Comparison of ENCODE assay signal across 7 cellular contexts in the genomic region with DNA sequence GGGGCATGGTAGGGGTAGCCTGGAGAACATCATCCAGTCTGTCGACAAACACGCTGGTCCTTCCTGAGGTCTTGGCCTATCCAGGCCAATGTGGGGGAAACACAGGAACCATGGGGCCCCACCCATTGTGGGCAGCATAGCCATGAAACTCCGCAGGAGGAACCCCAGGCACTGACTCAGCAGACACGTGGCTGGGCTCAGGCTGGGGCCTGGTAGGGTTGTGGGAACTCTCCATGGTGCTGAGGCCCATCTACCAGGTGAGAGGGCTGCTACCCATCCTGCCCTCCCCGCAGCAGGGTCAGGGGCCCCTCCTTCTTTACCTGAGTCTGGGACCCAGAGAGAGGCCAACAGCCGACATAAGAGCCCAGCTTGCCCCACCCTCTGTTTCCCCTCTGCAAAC. TPM values are rescaled to one million over a fixed set of nuclear protein-coding genes. Genes with fewer than 3 reads are reported as not detected.
DNase-seq lines count a peak whose midpoint lies in the region; ATAC-seq, FAIRE-seq and TF ChIP-seq lines count a peak whose summit lies in the region.

No MANE protein-coding gene starts in this region.

- H3K27me3 Mint-ChIP-seq in astrocyte (ENCODE audit: low read depth, unreplicated experiment) = peaks cover 48% of the 10 kb centered on the region

- TF ChIP-seq EP300 in SK-N-SH (IDR thresholded peaks at IDR 0.05; ENCODE audit: borderline replicate concordance in 1 of 2, low read depth in 1 of 2, low read length in 1 of 2) = no peak

- intact Hi-C loops in thyroid gland (cut with DNase I) (no loop called here), ascending aorta (cut with DNase I) (no loop called here)

- H2AFZ ChIP-seq in SK-N-SH (ENCODE audit: low read depth) (no peak overlapping the region), astrocyte (ENCODE audit: low read depth, low read length) (no peak overlapping the region)

- H3K4me1 ChIP-seq in HEK293 (ENCODE audit: control insufficient read depth, insufficient read depth, low read length) = no peaks in the 10 kb centered on the region
- H3K4me1 ChIP-seq in SK-N-SH (ENCODE audit: control insufficient read depth in 1 of 2, insufficient read depth in 2 of 2, low read depth in 1 of 2, low read length in 1 of 2) = peaks cover 0 to 28% of the 10 kb centered on the region in 2 experiments; a peak in 1 of 4 replicates
- no peaks in the 10 kb centered on the region for H3K4me1 ChIP-seq in astrocyte (ENCODE audit: insufficient read depth, low read length)
- H3K4me1 ChIP-seq in thyroid gland = peaks cover 5 to 13% of the 10 kb centered on the region in 2 donors
- H3K4me1 ChIP-seq in ascending aorta = no peaks in the 10 kb centered on the region

- H3K27ac ChIP-seq in HEK293 (ENCODE audit: extremely low read depth, low read depth, low read length) (no peak overlapping the region), SK-N-SH (ENCODE audit: low read depth in 2 of 2, low read length in 1 of 2) (no peak overlapping the region; a peak in 1 of 4 replicates), astrocyte (ENCODE audit: low read depth, low read length) (no peak overlapping the region), thyroid gland (no peak overlapping the region), ascending aorta (no peak overlapping the region)

- H3K9ac ChIP-seq in SK-N-SH (no peak overlapping the region), astrocyte (ENCODE audit: low read length) (no peak overlapping the region)

- no peak for DNase-seq in SK-N-SH
- DNase-seq in astrocyte (ENCODE audit: low read depth) = peak; percentile 20
- peak; percentile 13 for DNase-seq in medulla oblongata (ENCODE audit: extremely low spot score)
- peak; percentile 39 to 55 for DNase-seq in thyroid gland
- no peak for DNase-seq in ascending aorta (ENCODE audit: low spot score in 2 of 2)

- TF ChIP-seq CTCF in HEK293 (tag by site-specific recombination; IDR thresholded peaks at IDR 0.05) (no peak), SK-N-SH (IDR thresholded peaks at IDR 0.05) (no peak), astrocyte (IDR thresholded peaks at IDR 0.05; ENCODE audit: insufficient read depth, low read depth, low read length) (no peak), thyroid gland (IDR thresholded peaks at IDR 0.05) (no peak), ascending aorta (IDR thresholded peaks at IDR 0.05) (no peak)

- H3K27me3 ChIP-seq in SK-N-SH (ENCODE audit: insufficient read depth) (peaks cover 26% of the 10 kb centered on the region), astrocyte (ENCODE audit: insufficient read depth, low read length) (peaks cover 31% of the 10 kb centered on the region), thyroid gland (no peaks in the 10 kb centered on the region), ascending aorta (no peaks in the 10 kb centered on the region)

- WGBS in SK-N-SH (ENCODE audit: low lambda C conversion rate) = 50% methylated on average over 4 of the region's 6 CpGs
- WGBS in thyroid gland, 2 donors = 28 to 33% methylated on average over 6 of the region's 6 CpGs

- no peaks in the 10 kb centered on the region for H3K9me3 Mint-ChIP-seq in astrocyte (ENCODE audit: unreplicated experiment)

- H3K4me1 Mint-ChIP-seq in astrocyte (ENCODE audit: low read depth, unreplicated experiment) = no peaks in the 10 kb centered on the region

- no peaks in the 10 kb centered on the region for H3K9me2 ChIP-seq in SK-N-SH

- POLR2A ChIA-PET in HEK293 (lab: Yijun Ruan, JAX) = no interaction called here
- POLR2A ChIA-PET in SK-N-SH (lab: Yijun Ruan, JAX) = no interaction called here

- H3K4me2 ChIP-seq in SK-N-SH (no peak overlapping the region), astrocyte (ENCODE audit: low read length) (no peak overlapping the region)

- no peak for TF ChIP-seq RAD21 in SK-N-SH (IDR thresholded peaks at IDR 0.05; ENCODE audit: low read length)

- TF ChIP-seq POLR2A in thyroid gland (IDR thresholded peaks at IDR 0.05) = no peak

- no peak for ATAC-seq in HG03521 (IDR thresholded peaks at IDR 0.05; ENCODE audit: unreplicated experiment)

- H3K4me3 Mint-ChIP-seq in astrocyte (ENCODE audit: unreplicated experiment) = no peak overlapping the region

- H3K27ac Mint-ChIP-seq in astrocyte (ENCODE audit: unreplicated experiment) = no peak overlapping the region

- H4K20me1 ChIP-seq in SK-N-SH (ENCODE audit: insufficient read depth) (no peaks in the 10 kb centered on the region), astrocyte (ENCODE audit: insufficient read depth, low read length) (no peaks in the 10 kb centered on the region)

- no peaks in the 10 kb centered on the region for H3K9me3 ChIP-seq in HEK293 (ENCODE audit: control insufficient read depth, insufficient read depth, low read depth, low read length)
- H3K9me3 ChIP-seq in SK-N-SH = no peaks in the 10 kb centered on the region
- H3K9me3 ChIP-seq in astrocyte (ENCODE audit: insufficient read depth, low read depth, low read length) = no peaks in the 10 kb centered on the region
- H3K9me3 ChIP-seq in thyroid gland = no peaks in the 10 kb centered on the region
- H3K9me3 ChIP-seq in ascending aorta = no peaks in the 10 kb centered on the region

- H3K36me3 Mint-ChIP-seq in astrocyte (ENCODE audit: low read depth, unreplicated experiment) = no peaks in the 10 kb centered on the region

- H3K79me2 ChIP-seq in SK-N-SH (ENCODE audit: insufficient read depth) (no peaks in the 10 kb centered on the region), astrocyte (ENCODE audit: insufficient read depth, low read length) (no peaks in the 10 kb centered on the region)

- no peak for FAIRE-seq in astrocyte (lab: Jason Lieb, UNC)

- H3F3A ChIP-seq in SK-N-SH (replicated peaks; ENCODE audit: insufficient read depth) = no peaks in the 10 kb centered on the region

- H3K36me3 ChIP-seq in HEK293 (ENCODE audit: control insufficient read depth in 2 of 2, insufficient read depth in 1 of 2, low read length in 2 of 2) (no peaks in the 10 kb centered on the region), SK-N-SH (replicated peaks in 1 of 2; ENCODE audit: control insufficient read depth in 1 of 2, insufficient read depth in 2 of 2, low read length in 1 of 2) (no peaks in the 10 kb centered on the region), astrocyte (ENCODE audit: insufficient read depth, low read length) (no peaks in the 10 kb centered on the region), thyroid gland (no peaks in the 10 kb centered on the region), ascending aorta (no peaks in the 10 kb centered on the region)

- no peak overlapping the region for H3K4me3 ChIP-seq in HEK293 (ENCODE audit: low read depth, low read length)
- no peak overlapping the region for H3K4me3 ChIP-seq in SK-N-SH (ENCODE audit: low read depth in 2 of 2, low read length in 1 of 2)
- H3K4me3 ChIP-seq in astrocyte (ENCODE audit: insufficient read depth, low read depth, low read length) = no peak overlapping the region
- H3K4me3 ChIP-seq in thyroid gland (replicated peaks in 1 of 3) = no peak overlapping the region
- no peak overlapping the region for H3K4me3 ChIP-seq in ascending aorta

- CTCF ChIA-PET in HEK293 (lab: Yijun Ruan, JAX) = interaction anchor here (0.6 kb wide), 1 partner anchor 88 kb away, joined by 3 read pairs; no protein-coding TSS in a partner anchor
- CTCF ChIA-PET in SK-N-SH (lab: Yijun Ruan, JAX) = interaction anchor here (1.0 to 8.8 kb wide), 3 partner anchors 15 to 91 kb away, joined by 4 to 114 read pairs (median 4); no protein-coding TSS in a partner anchor

TF ChIP-seq in HEK293, 187 proteins besides CTCF, POLR2A, EP300 and RAD21 (continues in another document):
- TF ChIP-seq MEIS1 (CRISPR knock-in tag; IDR thresholded peaks at IDR 0.05; ENCODE audit: borderline replicate concordance) (no peak), ZNF561 (tag by site-specific recombination; IDR thresholded peaks at IDR 0.05; ENCODE audit: borderline replicate concordance) (no peak), GLIS1 (tag by site-specific recombination; IDR thresholded peaks at IDR 0.05) (peak; percentile 29)

TF ChIP-seq in SK-N-SH, 30 proteins besides CTCF, POLR2A, EP300 and RAD21:
- TF ChIP-seq REST (IDR thresholded peaks at IDR 0.05; ENCODE audit: low read depth, low read length) = peak; percentile 95
- TF ChIP-seq POLR2AphosphoS5 (IDR thresholded peaks at IDR 0.05; ENCODE audit: low read depth, low read length) = no peak

RNA-seq across cellular contexts. Expression of gene CACNA2D2, which starts 22.6 kb away (rescaled TPM):
- polyA plus RNA-seq in SK-N-SH (2012; rRNA removed) = 1.1 and 2.8 TPM in 2 replicates
- polyA plus RNA-seq in SK-N-SH (2012; cell fraction: cytosol; rRNA removed) = 1.7 and 4.0 TPM in 2 replicates
- polyA plus RNA-seq in SK-N-SH (2012; cell fraction: nucleus; rRNA removed) = 4.1 and 5.7 TPM in 2 replicates
- total RNA-seq in astrocyte (0.31 and 1.00 TPM in 2 replicates), thyroid gland (1 to 10 TPM; 1.5 to 3.3 (median 2.9) TPM), ascending aorta (0.85 TPM)

RNA-seq across cellular contexts. Expression of gene C3orf18, which starts 41.6 kb away (rescaled TPM):
- 19.7 and 27.2 TPM in 2 replicates for polyA plus RNA-seq in SK-N-SH (2012; rRNA removed)
- polyA plus RNA-seq in SK-N-SH (2012; cell fraction: cytosol; rRNA removed) = 11.3 and 16.2 TPM in 2 replicates
- 50.5 and 50.7 TPM in 2 replicates for polyA plus RNA-seq in SK-N-SH (2012; cell fraction: nucleus; rRNA removed)
- 7.2 and 8.0 TPM in 2 replicates for total RNA-seq in astrocyte
- 10 to 100 TPM; 19.6 to 22.0 (median 20.3) TPM for total RNA-seq in thyroid gland
- 29.5 TPM for total RNA-seq in ascending aorta

RNA-seq across cellular contexts. Expression of gene HEMK1, which starts 43.3 kb away (rescaled TPM):
- polyA plus RNA-seq in SK-N-SH (2012; rRNA removed) = 15.4 and 21.7 TPM in 2 replicates
- polyA plus RNA-seq in SK-N-SH (2012; cell fraction: cytosol; rRNA removed) = 7.1 and 10.6 TPM in 2 replicates
- polyA plus RNA-seq in SK-N-SH (2012; cell fraction: nucleus; rRNA removed) = 82.8 and 88.7 TPM in 2 replicates
- total RNA-seq in astrocyte (13.6 and 15.7 TPM in 2 replicates), thyroid gland (10 to 100 TPM; 13.9 to 20.8 (median 17.6) TPM), ascending aorta (13.1 TPM)

Comparison
In these comparisons a context has a peak if more than half of its experiments do, and no peak if none do; other contexts are left out.
1. DNase-seq: peak in astrocyte (single experiment), medulla oblongata (single experiment) and thyroid gland (2 of 2); none in SK-N-SH (single experiment) and ascending aorta (0 of 2).
2. Of the 4 proteins assayed by ChIP-seq in both HEK293 and SK-N-SH: peak only in HEK293: none; only in SK-N-SH: none; in both: REST; in neither: 3.